ENCODE assay signal across 8 cellular contexts in the genomic region with DNA sequence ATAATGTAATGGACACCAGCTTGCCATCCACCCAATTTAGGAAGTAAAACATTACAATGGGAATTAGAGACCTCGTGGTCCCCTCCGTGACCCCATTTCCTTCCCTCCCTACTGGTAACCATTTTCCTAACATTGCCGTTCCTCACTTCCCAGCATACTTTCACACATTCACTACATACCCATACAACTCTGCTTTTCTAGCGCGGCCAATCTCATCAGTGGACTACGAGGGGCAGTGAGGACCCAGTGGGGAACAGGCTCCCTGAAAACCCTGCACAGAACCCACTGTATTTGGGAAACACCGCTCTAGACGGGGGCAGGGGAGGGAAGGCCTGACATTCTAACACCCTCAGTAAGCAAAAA. TPM values are rescaled to one million over a fixed set of nuclear protein-coding genes. Genes with fewer than 3 reads are reported as not detected.
DNase-seq lines count a peak whose midpoint lies in the region; ATAC-seq, FAIRE-seq and TF ChIP-seq lines count a peak whose summit lies in the region.

No MANE protein-coding gene starts in this region.

- no peaks in the 10 kb centered on the region for H3K4me1 ChIP-seq in fibroblast of lung (ENCODE audit: control insufficient read depth, extremely low read depth, insufficient read depth, low read length)
- peaks cover 0 to 6% (median 5%) of the 10 kb centered on the region in 3 donors for H3K4me1 ChIP-seq in pancreas

- DNase-seq in ELF-1 (ENCODE audit: low read depth, low spot score) (peak; percentile 19), SK-MEL-5 (ENCODE audit: low read depth, low spot score) (peak; percentile 22), fibroblast of lung (ENCODE audit: low read depth in 2 of 2) (no peak), pancreas (peak in 1 of 6 donors; percentile 20), NCI-H146 treated with DMSO at 0.1 percent for 48 hours (lab: John Stamatoyannopoulos, UW; ENCODE audit: unreplicated experiment) (no peak)
- no peak for DNase-seq in stimulated activated CD4-positive, alpha-beta T cell treated with anti-CD3 and anti-CD28 coated beads, Interleukin-2, amount 100 ng/mL, for 24 hours

- H3K36me3 ChIP-seq in fibroblast of lung (ENCODE audit: control insufficient read depth, insufficient read depth, low read length) (peaks cover 3% of the 10 kb centered on the region), pancreas (no peaks in the 10 kb centered on the region)

- H3K4me2 ChIP-seq in fibroblast of lung (ENCODE audit: extremely low read depth, insufficient read depth, low read length) = peak overlapping the region; percentile 97

- intact Hi-C loops in pancreas (cut with DNase I) = no loop called here

- peak overlapping the region; percentile 59 for H3K9ac ChIP-seq in fibroblast of lung (ENCODE audit: insufficient read depth, low read length)

- H4K20me1 ChIP-seq in fibroblast of lung (ENCODE audit: control insufficient read depth, extremely low read depth, insufficient read depth, low read length) = no peaks in the 10 kb centered on the region

- peak overlapping the region; percentile 68 for H2AFZ ChIP-seq in fibroblast of lung (ENCODE audit: low read length)

- H3K27me3 ChIP-seq in fibroblast of lung (ENCODE audit: control insufficient read depth, insufficient read depth, low read length) (no peaks in the 10 kb centered on the region), pancreas (no peaks in the 10 kb centered on the region)

- ATAC-seq in GM21786 (IDR thresholded peaks at IDR 0.05; ENCODE audit: unreplicated experiment) (peak; percentile 5), pancreas (no peak), HG02938 (IDR thresholded peaks at IDR 0.05; ENCODE audit: unreplicated experiment) (no peak)

- peak overlapping the region; percentile 90 for H3K27ac ChIP-seq in fibroblast of lung (ENCODE audit: insufficient read depth, low read length)
- H3K27ac ChIP-seq in pancreas = peak overlapping the region; percentile 77 to 84 (median 79)

- in situ Hi-C loops in SK-MEL-5 (cut with HindIII; ENCODE audit: low pct_unique_long_range_greater_than_20kb, low sequenced_read_pairs) = no loop called here

- WGBS in pancreas, 2 donors = 18 to 23% methylated on average over 8 of the region's 8 CpGs

- FAIRE-seq in pancreas (lab: Jason Lieb, UNC) = no peak

- TF ChIP-seq CTCF in fibroblast of lung (conservative IDR thresholded peaks at IDR 0.05 in 1 of 2, IDR thresholded peaks at IDR 0.05 in 1 of 2; ENCODE audit: low read depth in 1 of 2, low read length in 2 of 2) = no peak
- no peak for TF ChIP-seq CTCF in pancreas (IDR thresholded peaks at IDR 0.05)

- H3K4me3 ChIP-seq in fibroblast of lung (replicated peaks in 1 of 4; ENCODE audit: control extremely low read depth in 1 of 4, insufficient read depth in 1 of 4, low read depth in 3 of 4, low read length in 4 of 4) (peak overlapping the region; percentile 83 to 93 (median 89)), pancreas (peak overlapping the region; percentile 43 to 74 (median 63))

- H3K9me3 ChIP-seq in fibroblast of lung (ENCODE audit: control insufficient read depth, insufficient read depth, low read depth, low read length) (no peaks in the 10 kb centered on the region), pancreas (no peaks in the 10 kb centered on the region)

- peaks cover 10% of the 10 kb centered on the region for H3K79me2 ChIP-seq in fibroblast of lung (ENCODE audit: control insufficient read depth, insufficient read depth, low read length)

RNA-seq across cellular contexts. Expression of a gene that starts 1.1 kb away (rescaled TPM):
- total RNA-seq in SK-MEL-5 (2014; rRNA removed; shearing (Covaris generic)) = 113 and 121 TPM in 2 replicates
- 64.3 and 85.7 TPM in 2 replicates for polyA plus RNA-seq in SK-MEL-5 (2015; cell fraction: cytosol; rRNA removed)
- 293 and 398 TPM in 2 replicates for polyA plus RNA-seq in SK-MEL-5 (2015; cell fraction: nucleus; rRNA removed)
- total RNA-seq in fibroblast of lung (17.7 and 23.3 TPM in 2 replicates), pancreas (10 to 100 TPM; 27.1 to 51.2 (median 40.9) TPM)
- polyA plus RNA-seq in fibroblast of lung (8.2 and 13.5 TPM in 2 replicates), pancreas (10 to 100 TPM; 59.8 to 69.2 TPM)
- 8.2 and 17.5 TPM in 2 replicates for polyA plus RNA-seq in fibroblast of lung (2012)
- 4.4 and 16.6 TPM in 2 replicates for polyA minus RNA-seq in fibroblast of lung (ENCODE audit: low replicate concordance)

RNA-seq across cellular contexts. Expression of a gene that starts 53.9 kb away (rescaled TPM):
- 27.4 and 30.4 TPM in 2 replicates for total RNA-seq in SK-MEL-5 (2014; rRNA removed; shearing (Covaris generic))
- polyA plus RNA-seq in SK-MEL-5 (2015; cell fraction: cytosol; rRNA removed) = 158 and 171 TPM in 2 replicates
- polyA plus RNA-seq in SK-MEL-5 (2015; cell fraction: nucleus; rRNA removed) = 81.1 and 82.7 TPM in 2 replicates
- 12.1 and 16.8 TPM in 2 replicates for total RNA-seq in fibroblast of lung
- polyA plus RNA-seq in fibroblast of lung = 45.4 and 152 TPM in 2 replicates
- 34.9 and 126 TPM in 2 replicates for polyA plus RNA-seq in fibroblast of lung (2012)
- 64.8 and 292 TPM in 2 replicates for polyA minus RNA-seq in fibroblast of lung (ENCODE audit: low replicate concordance)
- 1 to 10 TPM; 2.7 to 6.9 (median 3.9) TPM for total RNA-seq in pancreas
- polyA plus RNA-seq in pancreas = 1 to 10 TPM; 1.3 to 1.9 TPM

Comparison
In these comparisons a context has a peak if more than half of its experiments do, and no peak if none do; other contexts are left out.
1. DNase-seq: peak in ELF-1 (single experiment) and SK-MEL-5 (single experiment); none in fibroblast of lung (0 of 2), NCI-H146 treated with DMSO at 0.1 percent for 48 hours (single experiment) and stimulated activated CD4-positive, alpha-beta T cell treated with anti-CD3 and anti-CD28 coated beads, Interleukin-2, amount 100 ng/mL, for 24 hours (0 of 2).